In the genomic region with DNA sequence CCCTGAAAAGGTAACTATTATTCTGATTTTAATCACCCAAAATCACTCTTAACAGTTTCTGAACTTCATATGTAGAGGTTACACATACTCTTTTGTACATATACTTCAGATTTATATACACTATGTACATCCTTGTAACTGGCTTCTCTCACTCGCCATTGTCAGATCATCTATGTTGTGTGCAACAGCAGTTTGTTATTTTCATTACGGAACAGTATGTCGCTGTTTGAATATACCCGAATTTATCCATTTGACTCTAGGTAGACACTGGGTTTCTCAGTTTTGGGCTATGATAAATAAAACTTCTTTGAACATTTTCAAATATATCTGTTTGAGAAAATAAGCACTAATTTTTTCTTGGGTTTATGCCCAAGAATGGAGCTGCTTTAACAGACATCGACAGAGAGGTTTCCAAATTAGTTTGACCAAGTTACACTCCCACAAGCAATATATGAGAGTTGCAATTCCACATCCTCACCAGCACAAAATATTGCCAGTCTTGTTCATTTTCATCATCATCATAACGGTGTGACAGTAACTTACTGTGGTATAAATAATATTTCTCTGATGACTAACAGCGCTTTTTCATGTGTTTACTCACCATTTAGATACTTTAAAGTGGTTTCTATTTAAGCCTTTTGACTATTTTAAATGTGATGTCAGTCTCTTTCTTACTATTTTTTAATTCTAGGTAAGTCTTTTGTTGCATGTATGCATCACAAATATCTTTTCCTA, we compare ENCODE assay signal across 13 cellular contexts.
A peak's percentile ranks its signal among the peaks of the same experiment; 100 is the strongest.
DNase-seq lines count a peak whose midpoint lies in the region; ATAC-seq and TF ChIP-seq lines count a peak whose summit lies in the region.
"Had no signal": no experiment of that assay in that cellular context is flagged by ENCODE, and none has a peak within 500 bp of the region (broad histone marks: within the 10 kb centered on the region; RNA-seq: fewer than 3 reads in every experiment).

No MANE protein-coding gene starts in this region.

- H3K27me3 ChIP-seq in breast epithelium: no peaks in the 10 kb centered on the region

- H3K4me3 ChIP-seq in breast epithelium (no peak overlapping the region), mucosa of descending colon (no peak overlapping the region)

- ATAC-seq in HG02840 (IDR thresholded peaks at IDR 0.05; ENCODE audit: low FRiP score, unreplicated experiment): no peak
- ATAC-seq in HG03139 (IDR thresholded peaks at IDR 0.05; ENCODE audit: unreplicated experiment): no peak
- no peak for ATAC-seq in mucosa of descending colon
- ATAC-seq: T-helper 17 cell had no signal

- POLR2A ChIA-PET in MCF 10A (lab: Yijun Ruan, JAX): interaction anchor here (0.7 to 3.6 kb wide), 2 partner anchors 82 to 133 kb away, joined by 3 to 13 read pairs; partner anchors contain the start of gene VSNL1

- no peaks in the 10 kb centered on the region for H3K27me3 Mint-ChIP-seq in MCF 10A (ENCODE audit: insufficient read depth, unreplicated experiment)
- H3K27me3 Mint-ChIP-seq: T-helper 17 cell had no signal

- TF ChIP-seq POLR2A in breast epithelium (IDR thresholded peaks at IDR 0.05): no peak

- CTCF ChIA-PET in MCF 10A (lab: Yijun Ruan, JAX): interaction anchor here (0.5 to 8.1 kb wide), 10 partner anchors 10 to 1903 kb away, joined by 3 to 50 read pairs (median 16); no protein-coding TSS in a partner anchor

- TF ChIP-seq CTCF in MCF 10A (IDR thresholded peaks at IDR 0.05; ENCODE audit: unreplicated experiment) (no peak), breast epithelium (IDR thresholded peaks at IDR 0.05) (no peak), mucosa of descending colon (IDR thresholded peaks at IDR 0.05) (no peak)

- H3K36me3 ChIP-seq in breast epithelium: no peaks in the 10 kb centered on the region
- no peaks in the 10 kb centered on the region for H3K36me3 ChIP-seq in mucosa of descending colon (ENCODE audit: low read depth)

- peaks cover 11% of the 10 kb centered on the region for H3K4me1 Mint-ChIP-seq in MCF 10A (ENCODE audit: insufficient read depth, unreplicated experiment)

- H3K9me3 Mint-ChIP-seq in MCF 10A (ENCODE audit: unreplicated experiment): no peaks in the 10 kb centered on the region
- H3K9me3 Mint-ChIP-seq: activated T-helper 2 cell treated with anti-CD3 and anti-CD28 coated beads, Interferon-gamma antibody, Interleukin-2, Interleukin-4, amounts not matched to agents 10 μg/mL and 5 μg/mL and 100 μg/mL, durations not matched to agents 14 hours and 24 hours and 36 hours had no signal

- no peak overlapping the region for H3K27ac Mint-ChIP-seq in MCF 10A (ENCODE audit: low read depth, unreplicated experiment)
- H3K27ac Mint-ChIP-seq: activated T-helper 2 cell treated with anti-CD3 and anti-CD28 coated beads, Interferon-gamma antibody, Interleukin-2, Interleukin-4, amounts not matched to agents 10 μg/mL and 5 μg/mL and 100 μg/mL, durations not matched to agents 14 hours and 24 hours and 36 hours; T-helper 17 cell had no signal

- H3K4me3 Mint-ChIP-seq in MCF 10A (ENCODE audit: unreplicated experiment): no peak overlapping the region
- H3K4me3 Mint-ChIP-seq: T-helper 17 cell had no signal

- H3K9me3 ChIP-seq in breast epithelium: no peaks in the 10 kb centered on the region
- H3K9me3 ChIP-seq in mucosa of descending colon: no peaks in the 10 kb centered on the region

- intact Hi-C loops in MCF 10A (cut with micrococcal nuclease): loop anchor here (5.0 to 10.0 kb wide), 2 partner anchors 360 to 498 kb away; no protein-coding TSS in a partner anchor
- intact Hi-C loops in breast epithelium (cut with DNase I; ENCODE audit: low total_unique reads): no loop called here
- intact Hi-C loops in mucosa of descending colon (cut with DNase I, micrococcal nuclease): no loop called here

- H3K36me3 Mint-ChIP-seq in MCF 10A (ENCODE audit: insufficient read depth, unreplicated experiment): peaks cover 56% of the 10 kb centered on the region

- no TSS peak for BruUV-seq in MCF 10A (replicated peaks; lab: Mats Ljungman, UMichigan)

- H3K4me1 ChIP-seq in breast epithelium: no peaks in the 10 kb centered on the region
- H3K4me1 ChIP-seq in mucosa of descending colon (ENCODE audit: low read depth): no peaks in the 10 kb centered on the region

- peak; percentile 47 for DNase-seq in MCF 10A (ENCODE audit: unreplicated experiment)
- no peak for DNase-seq in breast epithelium (ENCODE audit: low spot score in 2 of 2)
- peak; percentile 30 for DNase-seq in NCI-H226
- peak; percentile 43 for DNase-seq in fibroblast of gingiva (ENCODE audit: low read depth)
- no peak for DNase-seq in mucosa of descending colon
- no peak for DNase-seq in NCI-H748 treated with DMSO at 0.1 percent for 48 hours (lab: John Stamatoyannopoulos, UW)
- DNase-seq: effector CD4-positive, alpha-beta T cell; kidney glomerular epithelial cell; NCI-H774; T-helper 17 cell had no signal

- no peak overlapping the region for H3K27ac ChIP-seq in breast epithelium

Comparison
In these comparisons a context has a peak if more than half of its experiments do, and no peak if none do; other contexts are left out.
1. DNase-seq: peak in MCF 10A (single experiment), NCI-H226 (single experiment) and fibroblast of gingiva (single experiment); none in breast epithelium (0 of 2), mucosa of descending colon (0 of 3) and NCI-H748 treated with DMSO at 0.1 percent for 48 hours (single experiment).